In the genomic region with DNA sequence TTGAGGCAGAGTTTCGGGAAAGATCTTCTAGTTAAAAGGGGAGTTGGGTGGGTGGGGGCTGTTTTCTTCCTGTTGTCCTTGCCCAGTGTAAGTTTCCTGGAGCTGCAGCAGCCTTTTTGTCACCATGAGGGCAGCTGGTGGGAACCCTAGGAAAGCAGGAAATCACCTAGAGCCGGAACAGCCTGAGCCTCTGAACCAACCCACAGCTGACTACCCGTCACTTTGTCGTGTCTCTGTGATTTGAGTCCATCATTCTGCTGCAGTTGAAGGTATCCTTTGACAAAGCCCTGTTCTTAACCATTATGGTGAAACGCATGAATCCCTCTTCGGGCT, we compare ENCODE assay signal across 8 cellular contexts. TPM values are rescaled to one million over a fixed set of nuclear protein-coding genes. Genes with fewer than 3 reads are reported as not detected.
DNase-seq lines count a peak whose midpoint lies in the region; ATAC-seq and TF ChIP-seq lines count a peak whose summit lies in the region.

No MANE protein-coding gene starts in this region.

- H3K4me1 Mint-ChIP-seq in Calu3 (ENCODE audit: low read depth, unreplicated experiment) = peaks cover 10% of the 10 kb centered on the region

- H3K4me2 ChIP-seq in parathyroid adenoma (ENCODE audit: low read length) = peak overlapping the region; percentile 84

- H3K9me3 ChIP-seq in parathyroid adenoma (ENCODE audit: control insufficient read depth, low read length) = no peaks in the 10 kb centered on the region

- intact Hi-C loops in Calu3 (cut with micrococcal nuclease; ENCODE audit: unreplicated experiment) = loop anchor here (1.0 to 10.0 kb wide), 2 partner anchors 26 to 157 kb away; no protein-coding TSS in a partner anchor

- H3K27ac ChIP-seq in parathyroid adenoma = peak overlapping the region; percentile 93

- ATAC-seq in GM21619 (IDR thresholded peaks at IDR 0.05; ENCODE audit: unreplicated experiment) = no peak

- peaks cover 8% of the 10 kb centered on the region for H3K79me2 ChIP-seq in parathyroid adenoma

- peak overlapping the region; percentile 95 for H3K4me3 Mint-ChIP-seq in Calu3 (ENCODE audit: low read depth, unreplicated experiment)

- DNase-seq in Calu3 (no peak), RKO (ENCODE audit: low spot score) (peak; percentile 30), epithelial cell of esophagus (ENCODE audit: low read depth) (no peak), NCI-H774 (lab: John Stamatoyannopoulos, UW) (no peak), SHP77 treated with DMSO at 0.1 percent for 48 hours (lab: John Stamatoyannopoulos, UW) (no peak)
- DNase-seq in stimulated activated CD4-positive, alpha-beta T cell treated with anti-CD3 and anti-CD28 coated beads, Interleukin-4, amount 100 ng/mL, for 24 hours = no peak

- no peak overlapping the region for H3K27ac Mint-ChIP-seq in Calu3 (ENCODE audit: unreplicated experiment)

- no peaks in the 10 kb centered on the region for H3K27me3 Mint-ChIP-seq in Calu3 (ENCODE audit: unreplicated experiment)

- no peak for TF ChIP-seq CTCF in Calu3 (IDR thresholded peaks at IDR 0.05; ENCODE audit: unreplicated experiment)
- no peak for TF ChIP-seq CTCF in epithelial cell of esophagus (IDR thresholded peaks at IDR 0.05; ENCODE audit: insufficient read depth, low read depth, low read length, missing control alignments)
- no peak for TF ChIP-seq CTCF in parathyroid adenoma (IDR thresholded peaks at IDR 0.05)

- H3K9me3 Mint-ChIP-seq in Calu3 (ENCODE audit: low read depth, unreplicated experiment) = no peaks in the 10 kb centered on the region

- peaks cover 2% of the 10 kb centered on the region for H3K4me1 ChIP-seq in parathyroid adenoma

- no peaks in the 10 kb centered on the region for H3K27me3 ChIP-seq in parathyroid adenoma (ENCODE audit: control insufficient read depth, insufficient read depth, low read length)

- CTCF ChIA-PET in Calu3 (lab: Charles Lee) = interaction anchor here (0.7 to 1.2 kb wide), 2 partner anchors 16 to 344 kb away, joined by 5 to 8 read pairs; no protein-coding TSS in a partner anchor

- peak overlapping the region; percentile 78 for H3K9ac ChIP-seq in parathyroid adenoma

- H3K4me3 ChIP-seq in epithelial cell of esophagus (ENCODE audit: low read length) (peak overlapping the region; percentile 100), parathyroid adenoma (ENCODE audit: low read depth, low read length) (peak overlapping the region; percentile 93)

- H3K36me3 ChIP-seq in parathyroid adenoma (ENCODE audit: control insufficient read depth, insufficient read depth, low read length) = no peaks in the 10 kb centered on the region

- peaks cover 29% of the 10 kb centered on the region for H3K36me3 Mint-ChIP-seq in Calu3 (ENCODE audit: insufficient read depth, unreplicated experiment)

- peak overlapping the region; percentile 99 for H2AFZ ChIP-seq in parathyroid adenoma

- no TSS peak for BruUV-seq in Calu3 (replicated peaks; lab: Mats Ljungman, UMichigan)

RNA-seq across cellular contexts. Expression of a gene that starts 1.2 kb away (rescaled TPM):
- 0.50 and 0.78 TPM in 2 replicates for total RNA-seq in Calu3 (2022)

RNA-seq across cellular contexts. Expression of a gene that starts 24.4 kb away (rescaled TPM):
- total RNA-seq in Calu3 (2022) = 61.4 and 79.8 TPM in 2 replicates
